In genomic region chr1:25036117-25036546, GRCh38 we compare ENCODE assay signal across 23 cellular contexts.
"Had no signal": no experiment of that assay in that cellular context is flagged by ENCODE, and none has a peak within 500 bp of the region (broad histone marks: within the 10 kb centered on the region; RNA-seq: fewer than 3 reads in every experiment).

No MANE protein-coding gene starts in this region.

- H3K27me3 Mint-ChIP-seq: activated naive CD8-positive, alpha-beta T cell; naive thymus-derived CD8-positive, alpha-beta T cell had no signal

- H3K4me1 ChIP-seq: adrenal gland, ascending aorta had no signal

- H3K9me3 Mint-ChIP-seq: naive thymus-derived CD8-positive, alpha-beta T cell; WTC11 had no signal

- H3K27ac ChIP-seq: adrenal gland, ascending aorta, brain microvascular endothelial cell, left lung, ovary, prostate gland, upper lobe of left lung had no signal

- H3K27ac Mint-ChIP-seq: activated naive CD8-positive, alpha-beta T cell; WTC11 had no signal

- ATAC-seq: esophagus mucosa; left lung; naive thymus-derived CD8-positive, alpha-beta T cell; stimulated activated naive CD8-positive, alpha-beta T cell treated with anti-CD3 and anti-CD28 coated beads, Interleukin-15, Interleukin-2, amounts not matched to agents 100 U/mL and 50 U/mL, for 24 hours; WTC11 had no signal

- FAIRE-seq: colon, endothelial cell of umbilical vein had no signal

- H3K4me3 ChIP-seq: adrenal gland, ascending aorta, left lung, lung, ovary, prostate gland, upper lobe of left lung had no signal

- H3K4me3 Mint-ChIP-seq: activated naive CD8-positive, alpha-beta T cell; naive thymus-derived CD8-positive, alpha-beta T cell; WTC11 had no signal

- H3K27me3 ChIP-seq: ascending aorta, brain microvascular endothelial cell, ovary, upper lobe of left lung had no signal

- H3K9me3 ChIP-seq: adrenal gland, ascending aorta, left lung, ovary, prostate gland, upper lobe of left lung had no signal

- H3K36me3 ChIP-seq: adrenal gland, ascending aorta, brain microvascular endothelial cell, left lung, ovary, prostate gland, upper lobe of left lung had no signal

- DNase-seq: activated gamma-delta T cell treated with Interleukin-2 at 50 U/mL for 16 hours; activated T-cell treated with anti-CD3 and anti-CD28 coated beads, Interleukin-2, amount 50 U/mL, for 1 hour; adrenal gland; brain microvascular endothelial cell; central memory CD4-positive, alpha-beta T cell; effector memory CD4-positive, alpha-beta T cell; foreskin melanocyte; left lung; ovary; stimulated activated CD4-positive, alpha-beta T cell treated with anti-CD3 and anti-CD28 coated beads, Interleukin-4, amount 100 ng/mL, for 24 hours; stimulated activated naive CD8-positive, alpha-beta T cell treated with anti-CD3 and anti-CD28 coated beads, Interleukin-15, Interleukin-2, amounts not matched to agents 100 U/mL and 50 U/mL, for 24 hours; T-helper 1 cell; T-helper 9 cell; upper lobe of left lung had no signal

- H3K4me1 Mint-ChIP-seq: WTC11 had no signal

- H3K36me3 Mint-ChIP-seq: activated naive CD8-positive, alpha-beta T cell; naive thymus-derived CD8-positive, alpha-beta T cell; WTC11 had no signal
